1 cellular context compared by ENCODE assay signal in the genomic region with DNA sequence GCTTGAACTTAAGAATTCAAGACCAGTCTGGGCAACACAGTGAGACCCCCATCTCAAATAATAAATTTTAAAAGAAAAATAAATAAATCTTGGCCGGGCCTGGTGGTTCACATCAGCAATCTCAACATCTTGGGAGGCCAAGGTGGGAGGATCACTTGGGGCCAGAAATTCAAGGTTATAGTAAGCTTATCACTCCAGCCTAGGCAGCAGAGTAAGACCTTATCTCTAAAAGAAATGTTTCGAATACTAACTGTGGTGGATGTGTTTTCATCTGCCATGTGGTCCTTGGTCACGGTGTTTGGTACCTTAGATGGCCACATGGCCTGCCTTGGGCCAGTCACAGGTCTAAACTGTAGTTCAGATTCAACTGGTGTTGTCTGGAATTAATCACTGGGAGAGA.
TF ChIP-seq lines count a peak whose summit lies in the region.

No MANE protein-coding gene starts in this region.

TF ChIP-seq in K562, 482 proteins besides CTCF, POLR2A, EP300 and RAD21:
- no peak for TF ChIP-seq IRF2 (CRISPR knock-in tag; IDR thresholded peaks at IDR 0.05)
- 0 out of 2 replicates have a peak, but pooled peaks have one; percentile 9 for TF ChIP-seq KLF16 (IDR thresholded peaks at IDR 0.05)
- TF ChIP-seq CBFA2T2 (conservative IDR thresholded peaks at IDR 0.05): peak; percentile 46
- no peak for TF ChIP-seq CBX2 (IDR thresholded peaks at IDR 0.05; ENCODE audit: insufficient read depth, low read length, poor library complexity, severe bottlenecking)
- TF ChIP-seq FOXJ2 (tag; IDR thresholded peaks at IDR 0.05): no peak
- TF ChIP-seq ZNF124 (CRISPR knock-in tag; IDR thresholded peaks at IDR 0.05): no peak
- peak; percentile 74 for TF ChIP-seq CBFA2T3 (IDR thresholded peaks at IDR 0.05)
- 0 out of 2 replicates have a peak, but pooled peaks have one; percentile 26 for TF ChIP-seq TCF3 (CRISPR knock-in tag; IDR thresholded peaks at IDR 0.05)
- TF ChIP-seq RCOR1 (IDR thresholded peaks at IDR 0.05; ENCODE audit: borderline replicate concordance in 1 of 2, low read depth in 2 of 2, low read length in 2 of 2): peak in 1 of 2 experiments; percentile 78; a peak in 2 of 4 replicates
- peak; percentile 44 to 72; a peak in 3 of 4 replicates for TF ChIP-seq KDM1A (IDR thresholded peaks at IDR 0.05)
- TF ChIP-seq, protein P1, sequence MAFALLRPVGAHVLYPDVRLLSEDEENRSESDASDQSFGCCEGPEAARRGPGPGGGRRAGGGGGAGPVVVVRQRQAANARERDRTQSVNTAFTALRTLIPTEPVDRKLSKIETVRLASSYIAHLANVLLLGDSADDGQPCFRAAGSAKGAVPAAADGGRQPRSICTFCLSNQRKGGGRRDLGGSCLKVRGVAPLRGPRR (CRISPR knock-in tag; IDR thresholded peaks at IDR 0.05): no peak
- TF ChIP-seq, protein P2, sequence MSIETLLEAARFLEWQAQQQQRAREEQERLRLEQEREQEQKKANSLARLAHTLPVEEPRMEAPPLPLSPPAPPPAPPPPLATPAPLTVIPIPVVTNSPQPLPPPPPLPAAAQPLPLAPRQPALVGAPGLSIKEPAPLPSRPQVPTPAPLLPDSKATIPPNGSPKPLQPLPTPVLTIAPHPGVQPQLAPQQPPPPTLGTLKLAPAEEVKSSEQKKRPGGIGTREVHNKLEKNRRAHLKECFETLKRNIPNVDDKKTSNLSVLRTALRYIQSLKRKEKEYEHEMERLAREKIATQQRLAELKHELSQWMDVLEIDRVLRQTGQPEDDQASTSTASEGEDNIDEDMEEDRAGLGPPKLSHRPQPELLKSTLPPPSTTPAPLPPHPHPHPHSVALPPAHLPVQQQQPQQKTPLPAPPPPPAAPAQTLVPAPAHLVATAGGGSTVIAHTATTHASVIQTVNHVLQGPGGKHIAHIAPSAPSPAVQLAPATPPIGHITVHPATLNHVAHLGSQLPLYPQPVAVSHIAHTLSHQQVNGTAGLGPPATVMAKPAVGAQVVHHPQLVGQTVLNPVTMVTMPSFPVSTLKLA (conservative IDR thresholded peaks at IDR 0.05): peak in 1 of 2 experiments; percentile 60; a peak in 3 of 4 replicates
- peak; percentile 61 for TF ChIP-seq TEAD4 (IDR thresholded peaks at IDR 0.05; ENCODE audit: low read length)
- no peak for TF ChIP-seq TEAD4 (CRISPR knock-in tag; IDR thresholded peaks at IDR 0.05; ENCODE audit: borderline replicate concordance)
- TF ChIP-seq SMARCB1 (IDR thresholded peaks at IDR 0.05; ENCODE audit: insufficient read length, low read depth): no peak
- TF ChIP-seq ARID1B (IDR thresholded peaks at IDR 0.05): peak; percentile 34
- TF ChIP-seq, protein P3, sequence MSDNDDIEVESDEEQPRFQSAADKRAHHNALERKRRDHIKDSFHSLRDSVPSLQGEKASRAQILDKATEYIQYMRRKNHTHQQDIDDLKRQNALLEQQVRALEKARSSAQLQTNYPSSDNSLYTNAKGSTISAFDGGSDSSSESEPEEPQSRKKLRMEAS (CRISPR knock-in tag; IDR thresholded peaks at IDR 0.05): peak; percentile 44; the same call in 1 of the 2 replicates
- peak; percentile 42; the same call in 1 of the 2 replicates for TF ChIP-seq TAL1 (IDR thresholded peaks at IDR 0.05)
